In genomic region chr10:29587708-29588639, GRCh38 we compare ENCODE assay signal across 8 cellular contexts. TPM values are rescaled to one million over a fixed set of nuclear protein-coding genes. Genes with fewer than 3 reads are reported as not detected.
DNase-seq lines count a peak whose midpoint lies in the region; ATAC-seq, FAIRE-seq and TF ChIP-seq lines count a peak whose summit lies in the region.
"Not testable (repeated sequence)": the region's sequence is repeated elsewhere in the genome, so short reads cannot be mapped to it uniquely, and the experiment has no call there.

No MANE protein-coding gene starts in this region.

- H3K4me3 Mint-ChIP-seq in Calu3 (ENCODE audit: low read depth, unreplicated experiment) = peak overlapping the region; percentile 39
- H3K4me3 Mint-ChIP-seq in astrocyte (ENCODE audit: unreplicated experiment); endodermal cell: not testable (repeated sequence)
- H3K4me3 Mint-ChIP-seq in glutamatergic neuron (ENCODE audit: unreplicated experiment) = peak overlapping the region; percentile 74

- H2BK20ac ChIP-seq in IMR-90 (ENCODE audit: low read depth, low read length) = peak overlapping the region; percentile 83

- H3K4me1 Mint-ChIP-seq in Calu3 (ENCODE audit: low read depth, unreplicated experiment) (peaks cover 77% of the 10 kb centered on the region), astrocyte (ENCODE audit: low read depth, unreplicated experiment) (peaks cover 49% of the 10 kb centered on the region), endodermal cell (peaks cover 26% of the 10 kb centered on the region), glutamatergic neuron (ENCODE audit: low read depth, unreplicated experiment) (peaks cover 53% of the 10 kb centered on the region)

- peak overlapping the region; percentile 50 to 65; a peak in 3 of 4 replicates for H4K8ac ChIP-seq in IMR-90 (ENCODE audit: low read depth in 2 of 2, low read length in 2 of 2)

- H3K4ac ChIP-seq in IMR-90 (ENCODE audit: low read depth, low read length) = peak overlapping the region; percentile 80

- H2BK5ac ChIP-seq in IMR-90 (ENCODE audit: low read depth, low read length, poor library complexity, severe bottlenecking) = not testable (repeated sequence)

- H4K20me1 ChIP-seq in IMR-90 (ENCODE audit: insufficient read depth, low read length) = peaks cover 19% of the 10 kb centered on the region; the same call in 1 of the 2 replicates
- H4K20me1 ChIP-seq in astrocyte (ENCODE audit: insufficient read depth, low read length) = peaks cover 47% of the 10 kb centered on the region

- peak overlapping the region; percentile 72; the same call in 1 of the 2 replicates for H3K23ac ChIP-seq in IMR-90 (ENCODE audit: low read depth, low read length)

- CTCF ChIA-PET in Calu3 (lab: Charles Lee); IMR-90 (lab: Yijun Ruan, JAX): not testable (repeated sequence)

- FAIRE-seq in astrocyte (lab: Jason Lieb, UNC) = not testable (repeated sequence)

- H3K27me3 ChIP-seq in IMR-90 (ENCODE audit: control insufficient read depth, insufficient read depth, low read length); astrocyte (ENCODE audit: insufficient read depth, low read length); endodermal cell (ENCODE audit: control insufficient read depth, insufficient read depth, low read length, poor library complexity, severe bottlenecking); psoas muscle (ENCODE audit: insufficient read depth in 3 of 3, low read length in 2 of 3); upper lobe of right lung: not testable (repeated sequence)

- H3K14ac ChIP-seq in IMR-90 (replicated peaks; ENCODE audit: low read depth, low read length) = peak overlapping the region; percentile 42; the same call in 1 of the 2 replicates

- H3K4me2 ChIP-seq in IMR-90 (ENCODE audit: low read depth, low read length) = not testable (repeated sequence)
- peak overlapping the region; percentile 68 for H3K4me2 ChIP-seq in astrocyte (ENCODE audit: low read length)

- H3K27me3 Mint-ChIP-seq in Calu3 (ENCODE audit: unreplicated experiment); astrocyte (ENCODE audit: low read depth, unreplicated experiment); endodermal cell (ENCODE audit: insufficient read depth); glutamatergic neuron (ENCODE audit: unreplicated experiment): not testable (repeated sequence)

- peak overlapping the region; percentile 69; the same call in 1 of the 2 replicates for H2BK120ac ChIP-seq in IMR-90 (ENCODE audit: low read depth, low read length)

- not testable (repeated sequence) for H3K27ac ChIP-seq in IMR-90 (ENCODE audit: insufficient read depth, low read length)
- H3K27ac ChIP-seq in astrocyte (ENCODE audit: low read depth, low read length) = peak overlapping the region; percentile 69
- peak overlapping the region; percentile 86 for H3K27ac ChIP-seq in endodermal cell (ENCODE audit: low read depth, low read length)
- H3K27ac ChIP-seq in psoas muscle = peak overlapping the region; percentile 90
- peak overlapping the region; percentile 49 for H3K27ac ChIP-seq in upper lobe of right lung

- peak overlapping the region; percentile 92 for H3K27ac Mint-ChIP-seq in Calu3 (ENCODE audit: unreplicated experiment)
- H3K27ac Mint-ChIP-seq in astrocyte (ENCODE audit: unreplicated experiment) = peak overlapping the region; percentile 55
- peak overlapping the region; percentile 76 for H3K27ac Mint-ChIP-seq in endodermal cell
- H3K27ac Mint-ChIP-seq in glutamatergic neuron (ENCODE audit: unreplicated experiment) = peak overlapping the region; percentile 77

- peaks cover 43% of the 10 kb centered on the region for H3K36me3 Mint-ChIP-seq in Calu3 (ENCODE audit: insufficient read depth, unreplicated experiment)
- not testable (repeated sequence) for H3K36me3 Mint-ChIP-seq in astrocyte (ENCODE audit: low read depth, unreplicated experiment); endodermal cell (ENCODE audit: low read depth); glutamatergic neuron (ENCODE audit: unreplicated experiment)

- not testable (repeated sequence) for TF ChIP-seq POLR2A in IMR-90 (IDR thresholded peaks at IDR 0.05; ENCODE audit: low read depth, low read length)

- H3K79me1 ChIP-seq in IMR-90 (ENCODE audit: low read depth in 1 of 2, low read length in 2 of 2) = peaks cover 14 to 79% of the 10 kb centered on the region in 2 experiments

- H2BK15ac ChIP-seq in IMR-90 (ENCODE audit: low read depth, low read length) = peak overlapping the region; percentile 49; the same call in 2 of the 3 replicates

- in situ Hi-C loops in IMR-90 (cut with MboI; ENCODE audit: low sequenced_read_pairs) = not testable (repeated sequence)

- DNase-seq in Calu3 (peak; percentile 32), astrocyte (ENCODE audit: low read depth) (peak; percentile 82), lung microvascular endothelial cell (ENCODE audit: low read depth in 2 of 2) (peak; percentile 48 to 60)
- DNase-seq in IMR-90, endodermal cell, glutamatergic neuron, psoas muscle, upper lobe of right lung: not testable (repeated sequence)

- WGBS in IMR-90 (ENCODE audit: extremely low coverage in 2 of 2, insufficient read length in 1 of 2), 2 experiments = 50% methylated on average over 1 of the region's 20 CpGs; no CpG with 5 or more reads in 1 of the 2 experiments
- 71 to 81% methylated on average over 4 to 15 of the region's 20 CpGs for WGBS in endodermal cell (ENCODE audit: insufficient coverage in 1 of 2, insufficient read length in 1 of 2), 2 experiments
- 24 to 41% (median 28%) methylated on average over 13 to 17 of the region's 20 CpGs for WGBS in psoas muscle, 3 donors

- peak overlapping the region; percentile 57 for H4K91ac ChIP-seq in IMR-90 (ENCODE audit: insufficient read depth, low read depth, low read length)

- H3K9me1 ChIP-seq in IMR-90 (ENCODE audit: insufficient read depth, low read length) = peaks cover 23% of the 10 kb centered on the region

- H3K4me1 ChIP-seq in IMR-90 (ENCODE audit: control insufficient read depth, insufficient read depth, low read length) = peaks cover 27% of the 10 kb centered on the region
- peaks cover 49% of the 10 kb centered on the region for H3K4me1 ChIP-seq in astrocyte (ENCODE audit: insufficient read depth, low read length)
- H3K4me1 ChIP-seq in endodermal cell (ENCODE audit: control insufficient read depth, insufficient read depth, low read length) = not testable (repeated sequence)
- H3K4me1 ChIP-seq in psoas muscle = peaks cover 87% of the 10 kb centered on the region
- peaks cover 24% of the 10 kb centered on the region for H3K4me1 ChIP-seq in upper lobe of right lung

- not testable (repeated sequence) for H3K56ac ChIP-seq in IMR-90 (ENCODE audit: extremely low read depth, insufficient read depth, low read length)

- H3K9ac ChIP-seq in IMR-90 (ENCODE audit: low read depth, low read length); endodermal cell (ENCODE audit: extremely low read depth, low read length, poor library complexity, severe bottlenecking): not testable (repeated sequence)
- peak overlapping the region; percentile 50 for H3K9ac ChIP-seq in astrocyte (ENCODE audit: low read length)

- peak overlapping the region; percentile 64 for H3K18ac ChIP-seq in IMR-90 (ENCODE audit: low read depth, low read length)

- H2AK9ac ChIP-seq in IMR-90 (replicated peaks; ENCODE audit: low read depth, low read length, poor library complexity) = not testable (repeated sequence)

- not testable (repeated sequence) for H3K4me3 ChIP-seq in IMR-90 (ENCODE audit: insufficient read depth, low read depth, low read length); endodermal cell (ENCODE audit: low read length); upper lobe of right lung
- peak overlapping the region; percentile 31 for H3K4me3 ChIP-seq in astrocyte (ENCODE audit: insufficient read depth, low read depth, low read length)
- H3K4me3 ChIP-seq in psoas muscle = peak overlapping the region; percentile 40

- not testable (repeated sequence) for H3K36me3 ChIP-seq in IMR-90 (ENCODE audit: control insufficient read depth, insufficient read depth, low read length); astrocyte (ENCODE audit: insufficient read depth, low read length); endodermal cell (ENCODE audit: control insufficient read depth, insufficient read depth, low read length); upper lobe of right lung
- H3K36me3 ChIP-seq in psoas muscle (ENCODE audit: insufficient read depth in 1 of 2, low read depth in 1 of 2) = peaks cover 0 to 14% of the 10 kb centered on the region in 2 donors

- not testable (repeated sequence) for ATAC-seq in IMR-90 (ENCODE audit: low read depth)
- ATAC-seq in psoas muscle (peak in 3 of 4 donors; percentile 1 to 7 (median 6)), upper lobe of right lung (peak; percentile 69)

- not testable (repeated sequence) for BruUV-seq in Calu3 (replicated peaks; lab: Mats Ljungman, UMichigan); IMR-90 (replicated peaks; lab: Mats Ljungman, UMichigan)

- dilution Hi-C loops in IMR-90 (cut with HindIII; ENCODE audit: low sequenced_read_pairs, unreplicated experiment) = not testable (repeated sequence)

- peak overlapping the region; percentile 76 for H2AK5ac ChIP-seq in IMR-90 (ENCODE audit: low read depth, low read length)

- TF ChIP-seq RAD21 in IMR-90 (IDR thresholded peaks at IDR 0.05; ENCODE audit: low read length) = not testable (repeated sequence)

- H3K79me2 ChIP-seq in astrocyte (ENCODE audit: insufficient read depth, low read length) = peaks cover 34% of the 10 kb centered on the region

- H4K5ac ChIP-seq in IMR-90 (ENCODE audit: low read depth, low read length) = not testable (repeated sequence)

- not testable (repeated sequence) for H3K9me3 ChIP-seq in IMR-90 (ENCODE audit: control insufficient read depth, insufficient read depth, low read length); astrocyte (ENCODE audit: insufficient read depth, low read depth, low read length); endodermal cell (ENCODE audit: control insufficient read depth, low read length); psoas muscle; upper lobe of right lung

- intact Hi-C loops in Calu3 (cut with micrococcal nuclease; ENCODE audit: unreplicated experiment); IMR-90 (cut with micrococcal nuclease); psoas muscle (cut with DNase I); upper lobe of right lung (cut with DNase I): not testable (repeated sequence)

- not testable (repeated sequence) for TF ChIP-seq CTCF in Calu3 (IDR thresholded peaks at IDR 0.05; ENCODE audit: unreplicated experiment); IMR-90 (conservative IDR thresholded peaks at IDR 0.05; ENCODE audit: low read depth, low read length); astrocyte (IDR thresholded peaks at IDR 0.05; ENCODE audit: insufficient read depth, low read depth, low read length); endodermal cell (conservative IDR thresholded peaks at IDR 0.05); glutamatergic neuron (IDR thresholded peaks at IDR 0.05; ENCODE audit: partially characterized antibody, unreplicated experiment); psoas muscle (IDR thresholded peaks at IDR 0.05); upper lobe of right lung (IDR thresholded peaks at IDR 0.05)

- H2AFZ ChIP-seq in IMR-90 (replicated peaks; ENCODE audit: low read length, poor library complexity); astrocyte (ENCODE audit: low read depth, low read length): not testable (repeated sequence)

- not testable (repeated sequence) for H3K9me3 Mint-ChIP-seq in Calu3 (ENCODE audit: low read depth, unreplicated experiment); astrocyte (ENCODE audit: unreplicated experiment); endodermal cell; glutamatergic neuron (ENCODE audit: unreplicated experiment)

- POLR2A ChIA-PET in IMR-90 (lab: Charles Lee; ENCODE audit: unreplicated experiment) = not testable (repeated sequence)

RNA-seq across cellular contexts. Expression of gene SVIL, which starts 46.8 kb away (rescaled TPM):
- total RNA-seq in Calu3 (2022) (111 and 147 TPM in 2 replicates), IMR-90 (2012; rRNA removed) (11.5 and 13.6 TPM in 2 replicates), astrocyte (70.4 and 73.3 TPM in 2 replicates), endodermal cell (10 to 100 TPM; 25.2 to 32.9 TPM), glutamatergic neuron (ENCODE audit: unreplicated experiment) (117 TPM), lung microvascular endothelial cell (56.2 and 62.3 TPM in 2 replicates), psoas muscle (1,000 to 10,000 TPM in 2 of 4 donors, 100 to 1,000 TPM in 2; 792 to 1,728 (median 949) TPM), upper lobe of right lung (106 TPM)
- polyA plus RNA-seq in IMR-90 (2012; rRNA removed) (10.9 and 11.6 TPM in 2 replicates), psoas muscle (100 to 1,000 TPM in 2 of 3 donors, 10 to 100 TPM in 1; 70.6 to 536 (median 234) TPM)
- 4.9 and 6.7 TPM in 2 replicates for polyA plus RNA-seq in IMR-90 (2012; cell fraction: cytosol; rRNA removed)
- polyA plus RNA-seq in IMR-90 (2012; cell fraction: nucleus; rRNA removed; ENCODE audit: low replicate concordance) = 19.7 and 44.0 TPM in 2 replicates
- polyA plus RNA-seq in endodermal cell (2013, experiment 1 of 2) = 21.7 TPM
- polyA plus RNA-seq in endodermal cell (2013, experiment 2 of 2) = 17.3 TPM
